Comparison of ENCODE assay signal across 21 cellular contexts in the genomic region with DNA sequence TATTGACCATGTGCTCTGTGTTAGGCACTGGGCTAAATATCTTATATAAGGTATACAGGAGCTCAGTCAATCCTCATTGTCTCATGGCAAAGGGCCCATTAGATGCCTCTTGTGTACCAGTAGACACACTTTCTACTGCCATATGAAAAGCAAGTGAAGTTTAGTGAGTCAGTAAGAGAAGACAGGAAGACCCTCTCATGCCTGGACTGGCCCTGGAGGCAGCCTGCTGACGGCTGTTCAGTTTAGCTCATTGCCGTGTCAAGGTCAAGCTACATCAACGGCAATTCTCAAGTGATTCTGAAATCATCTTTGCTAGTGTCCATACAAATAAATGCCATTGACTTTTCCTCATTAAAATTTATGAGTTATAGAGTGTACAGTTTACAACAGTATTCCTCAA.
"Had no signal": no experiment of that assay in that cellular context is flagged by ENCODE, and none has a peak within 500 bp of the region (broad histone marks: within the 10 kb centered on the region; RNA-seq: fewer than 3 reads in every experiment).

No MANE protein-coding gene starts in this region.

- FAIRE-seq: endometrium, frontal cortex, islet of Langerhans, keratinocyte had no signal

- DNase-seq: colonic mucosa; cortex of kidney; effector CD8-positive, alpha-beta T cell; effector memory CD8-positive, alpha-beta T cell; endodermal cell; esophagus squamous epithelium; foreskin fibroblast; heart left ventricle; hippocampal formation; left cardiac atrium; left lung; left ventricle myocardium superior; lower lobe of right lung; mesenchymal stem cell; mucosa of descending colon; naive B cell had no signal

- H3K9me3 ChIP-seq: esophagus squamous epithelium, gastroesophageal sphincter, heart left ventricle, left lung, lower lobe of right lung had no signal

- H3K27ac ChIP-seq: colonic mucosa, esophagus squamous epithelium, gastroesophageal sphincter, heart left ventricle, left lung, lower lobe of right lung had no signal

- ATAC-seq: effector memory CD8-positive, alpha-beta T cell; gastroesophageal sphincter; heart left ventricle; left cardiac atrium; left lung; left ventricle myocardium superior; lower lobe of right lung; mucosa of descending colon had no signal

- H3K4me1 ChIP-seq: colonic mucosa, esophagus squamous epithelium, gastroesophageal sphincter, heart left ventricle, left lung, lower lobe of right lung had no signal

- H3K27me3 ChIP-seq: colonic mucosa, esophagus squamous epithelium, heart left ventricle, left lung had no signal

- H3K36me3 ChIP-seq: colonic mucosa, esophagus squamous epithelium, gastroesophageal sphincter, heart left ventricle, left lung, lower lobe of right lung had no signal

- H3K4me3 ChIP-seq: colonic mucosa, esophagus squamous epithelium, gastroesophageal sphincter, heart left ventricle, left lung, lower lobe of right lung, mucosa of descending colon had no signal
